Comparison of ENCODE assay signal across 8 cellular contexts in genomic region chr11:13667795-13668101, GRCh38. TPM values are rescaled to one million over a fixed set of nuclear protein-coding genes. Genes with fewer than 3 reads are reported as not detected.
A peak's percentile ranks its signal among the peaks of the same experiment; 100 is the strongest.
DNase-seq lines count a peak whose midpoint lies in the region; ATAC-seq and TF ChIP-seq lines count a peak whose summit lies in the region.

No MANE protein-coding gene starts in this region.

- peaks cover 2 to 26% (median 23%) of the 10 kb centered on the region in 5 donors for H3K4me1 ChIP-seq in subcutaneous abdominal adipose tissue (ENCODE audit: control insufficient read depth in 5 of 5, insufficient read depth in 5 of 5, low read length in 5 of 5)

- intact Hi-C loops in activated T-helper 2 cell treated with anti-CD3 and anti-CD28 coated beads, Interferon-gamma antibody, Interleukin-2, Interleukin-4, amounts not matched to agents 10 μg/mL and 5 μg/mL and 100 μg/mL, durations not matched to agents 14 hours and 24 hours and 36 hours (cut with micrococcal nuclease) = loop anchor here (1.0 to 5.0 kb wide), 3 partner anchors 21 to 390 kb away; partner anchors contain the start of genes BMAL1 and BTBD10

- H3K4me1 Mint-ChIP-seq in activated T-helper 2 cell treated with anti-CD3 and anti-CD28 coated beads, Interferon-gamma antibody, Interleukin-2, Interleukin-4, amounts not matched to agents 10 μg/mL and 5 μg/mL and 100 μg/mL, durations not matched to agents 14 hours and 24 hours and 36 hours (ENCODE audit: low read depth) = peaks cover 33% of the 10 kb centered on the region
- peaks cover 39 to 47% of the 10 kb centered on the region in 2 donors for H3K4me1 Mint-ChIP-seq in immature natural killer cell

- H3K9me3 ChIP-seq in subcutaneous abdominal adipose tissue (ENCODE audit: control insufficient read depth in 5 of 5, low read length in 5 of 5) = no peaks in the 10 kb centered on the region

- no peak for ATAC-seq in GM18505 (IDR thresholded peaks at IDR 0.05; ENCODE audit: unreplicated experiment)

- H3K9ac ChIP-seq in subcutaneous abdominal adipose tissue (ENCODE audit: low read length in 5 of 5) = peak overlapping the region; percentile 48 to 91 (median 89)

- peak; percentile 52 for DNase-seq in NCI-H82 (lab: John Stamatoyannopoulos, UW)
- DNase-seq in NCI-H82 treated with DMSO at 0.1 percent for 48 hours (lab: John Stamatoyannopoulos, UW; ENCODE audit: unreplicated experiment) = no peak
- DNase-seq in activated T-helper 2 cell treated with anti-CD3 and anti-CD28 coated beads, Interferon-gamma antibody, Interleukin-2, Interleukin-4, amounts not matched to agents 10 μg/mL and 5 μg/mL and 100 μg/mL, durations not matched to agents 14 hours and 24 hours and 36 hours (ENCODE audit: low spot score) = no peak
- no peak for DNase-seq in immature natural killer cell
- no peak for DNase-seq in GM03348 (ENCODE audit: low spot score)
- no peak for DNase-seq in NAMALWA (ENCODE audit: low spot score)

- no peaks in the 10 kb centered on the region for H3K36me3 ChIP-seq in subcutaneous abdominal adipose tissue (ENCODE audit: control insufficient read depth in 5 of 5, insufficient read depth in 5 of 5, low read length in 5 of 5)

- H3K36me3 Mint-ChIP-seq in activated T-helper 2 cell treated with anti-CD3 and anti-CD28 coated beads, Interferon-gamma antibody, Interleukin-2, Interleukin-4, amounts not matched to agents 10 μg/mL and 5 μg/mL and 100 μg/mL, durations not matched to agents 14 hours and 24 hours and 36 hours (ENCODE audit: low read depth) = peaks cover 29% of the 10 kb centered on the region
- H3K36me3 Mint-ChIP-seq in immature natural killer cell = no peaks in the 10 kb centered on the region

- no peaks in the 10 kb centered on the region for H3K9me3 Mint-ChIP-seq in activated T-helper 2 cell treated with anti-CD3 and anti-CD28 coated beads, Interferon-gamma antibody, Interleukin-2, Interleukin-4, amounts not matched to agents 10 μg/mL and 5 μg/mL and 100 μg/mL, durations not matched to agents 14 hours and 24 hours and 36 hours
- H3K9me3 Mint-ChIP-seq in immature natural killer cell = no peaks in the 10 kb centered on the region

- H3K27ac ChIP-seq in subcutaneous abdominal adipose tissue (ENCODE audit: low read depth, low read length) = peak overlapping the region; percentile 70

- no peaks in the 10 kb centered on the region for H3K27me3 ChIP-seq in subcutaneous abdominal adipose tissue (ENCODE audit: control insufficient read depth in 5 of 5, insufficient read depth in 4 of 5, low read length in 5 of 5)

- H3K4me3 Mint-ChIP-seq in activated T-helper 2 cell treated with anti-CD3 and anti-CD28 coated beads, Interferon-gamma antibody, Interleukin-2, Interleukin-4, amounts not matched to agents 10 μg/mL and 5 μg/mL and 100 μg/mL, durations not matched to agents 14 hours and 24 hours and 36 hours (ENCODE audit: low read depth) = peak overlapping the region; percentile 81
- H3K4me3 Mint-ChIP-seq in immature natural killer cell = peak overlapping the region; percentile 80 to 85 (median 82)

- H3K27ac Mint-ChIP-seq in activated T-helper 2 cell treated with anti-CD3 and anti-CD28 coated beads, Interferon-gamma antibody, Interleukin-2, Interleukin-4, amounts not matched to agents 10 μg/mL and 5 μg/mL and 100 μg/mL, durations not matched to agents 14 hours and 24 hours and 36 hours = peak overlapping the region; percentile 68
- H3K27ac Mint-ChIP-seq in immature natural killer cell = peak overlapping the region in 4 of 6 donors; percentile 15 to 87 (median 72)

- H3K27me3 Mint-ChIP-seq in activated T-helper 2 cell treated with anti-CD3 and anti-CD28 coated beads, Interferon-gamma antibody, Interleukin-2, Interleukin-4, amounts not matched to agents 10 μg/mL and 5 μg/mL and 100 μg/mL, durations not matched to agents 14 hours and 24 hours and 36 hours (ENCODE audit: low read depth) = peaks cover 10% of the 10 kb centered on the region
- peaks cover 7 to 15% (median 9%) of the 10 kb centered on the region in 3 donors for H3K27me3 Mint-ChIP-seq in immature natural killer cell (ENCODE audit: low read depth in 3 of 3)

- peak overlapping the region; percentile 79 to 88 (median 84) for H3K4me3 ChIP-seq in subcutaneous abdominal adipose tissue (ENCODE audit: low read depth in 1 of 5, low read length in 5 of 5)

- TF ChIP-seq POLR2A in GM18505 (IDR thresholded peaks at IDR 0.05; ENCODE audit: borderline replicate concordance, extremely low read depth, insufficient read depth, insufficient read length) = no peak

RNA-seq across cellular contexts. Expression of gene FAR1, which starts 0.7 kb away (rescaled TPM):
- total RNA-seq in activated T-helper 2 cell treated with anti-CD3 and anti-CD28 coated beads, Interferon-gamma antibody, Interleukin-2, Interleukin-4, amounts not matched to agents 10 μg/mL and 5 μg/mL and 100 μg/mL, durations not matched to agents 14 hours and 24 hours and 36 hours = 57.6 and 59.7 TPM in 2 replicates
- polyA plus RNA-seq in immature natural killer cell = 10 to 100 TPM; 12.6 to 39.6 (median 25.2) TPM
